In the genomic region with DNA sequence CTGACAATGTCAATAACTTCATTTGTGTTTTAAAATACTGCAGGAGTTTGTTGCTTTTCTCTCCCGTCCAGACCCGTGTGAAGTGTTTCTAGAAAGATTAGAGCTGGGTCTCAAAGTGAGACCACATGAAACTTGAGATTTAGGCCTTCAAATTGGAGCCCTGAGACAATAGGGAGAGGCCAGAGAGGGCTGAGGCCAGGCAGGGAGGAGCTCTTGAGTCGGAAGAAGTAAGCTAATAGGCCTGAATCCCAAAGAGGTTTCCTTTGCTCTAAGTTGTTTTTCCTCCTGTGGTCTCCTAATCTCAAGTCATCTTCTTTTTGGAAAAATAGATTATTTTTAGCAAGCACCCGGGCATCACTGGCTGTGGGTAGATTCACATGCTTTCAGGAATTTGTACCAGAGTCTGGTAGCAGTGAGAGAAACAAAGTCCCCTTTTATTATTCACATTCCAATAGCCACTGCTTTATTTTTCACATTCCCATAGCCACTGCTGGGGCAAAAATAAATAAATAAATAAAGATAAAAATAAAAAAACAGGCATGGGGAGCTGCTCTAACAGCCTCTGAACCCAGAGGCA, we compare ENCODE assay signal across 1 cellular context.
TF ChIP-seq lines count a peak whose summit lies in the region.

No MANE protein-coding gene starts in this region.

TF ChIP-seq in GM23338, 12 proteins besides CTCF, POLR2A, EP300 and RAD21:
- no peak for TF ChIP-seq REST (IDR thresholded peaks at IDR 0.05; ENCODE audit: unreplicated experiment)
- TF ChIP-seq ZNF114 (CRISPR knock-in tag; IDR thresholded peaks at IDR 0.05) = no peak
- TF ChIP-seq, protein P1, sequence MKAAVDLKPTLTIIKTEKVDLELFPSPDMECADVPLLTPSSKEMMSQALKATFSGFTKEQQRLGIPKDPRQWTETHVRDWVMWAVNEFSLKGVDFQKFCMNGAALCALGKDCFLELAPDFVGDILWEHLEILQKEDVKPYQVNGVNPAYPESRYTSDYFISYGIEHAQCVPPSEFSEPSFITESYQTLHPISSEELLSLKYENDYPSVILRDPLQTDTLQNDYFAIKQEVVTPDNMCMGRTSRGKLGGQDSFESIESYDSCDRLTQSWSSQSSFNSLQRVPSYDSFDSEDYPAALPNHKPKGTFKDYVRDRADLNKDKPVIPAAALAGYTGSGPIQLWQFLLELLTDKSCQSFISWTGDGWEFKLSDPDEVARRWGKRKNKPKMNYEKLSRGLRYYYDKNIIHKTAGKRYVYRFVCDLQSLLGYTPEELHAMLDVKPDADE (IDR thresholded peaks at IDR 0.05) = no peak
- TF ChIP-seq ZNF462 (CRISPR knock-in tag; IDR thresholded peaks at IDR 0.05) = no peak
- TF ChIP-seq NANOG (IDR thresholded peaks at IDR 0.05; ENCODE audit: borderline replicate concordance) = no peak
- TF ChIP-seq JUNB (IDR thresholded peaks at IDR 0.05; ENCODE audit: unreplicated experiment) = no peak
- TF ChIP-seq ZNF331 (CRISPR knock-in tag; IDR thresholded peaks at IDR 0.05; ENCODE audit: low read depth) = no peak
- TF ChIP-seq STAT1 (IDR thresholded peaks at IDR 0.05; ENCODE audit: unreplicated experiment) = no peak
- TF ChIP-seq POLR2AphosphoS5 (IDR thresholded peaks at IDR 0.05; ENCODE audit: low read depth) = no peak
- TF ChIP-seq EZH2 (IDR thresholded peaks at IDR 0.05; ENCODE audit: low read depth, unreplicated experiment) = no peak
- TF ChIP-seq EZH2phosphoT487 (IDR thresholded peaks at IDR 0.05; ENCODE audit: unreplicated experiment) = no peak
- TF ChIP-seq CREB1 (CRISPR knock-in tag; IDR thresholded peaks at IDR 0.05; ENCODE audit: low read depth) = no peak
